ENCODE assay signal across 8 cellular contexts in genomic region chr13:25249001-25249543, GRCh38. TPM values are rescaled to one million over a fixed set of nuclear protein-coding genes. Genes with fewer than 3 reads are reported as not detected.
DNase-seq lines count a peak whose midpoint lies in the region; FAIRE-seq and TF ChIP-seq lines count a peak whose summit lies in the region.

No MANE protein-coding gene starts in this region.

- H3K27ac ChIP-seq in neural progenitor cell, result no peak overlapping the region
- H3K27ac ChIP-seq in PC-9, result no peak overlapping the region

- FAIRE-seq in GM19239 (lab: Jason Lieb, UNC), result peak; percentile 85

- H3K9me3 Mint-ChIP-seq in neural progenitor cell, result no peaks in the 10 kb centered on the region

- no peak overlapping the region for H3K4me2 ChIP-seq in neural progenitor cell
- H3K4me2 ChIP-seq in PC-9, result no peak overlapping the region

- peaks cover 2% of the 10 kb centered on the region for H3K4me1 Mint-ChIP-seq in neural progenitor cell

- CTCF ChIA-PET in PC-9 (lab: Charles Lee), result no interaction called here

- H3K27me3 ChIP-seq in neural progenitor cell (no peaks in the 10 kb centered on the region), PC-9 (ENCODE audit: insufficient read depth, low read depth) (no peaks in the 10 kb centered on the region)

- H3K27ac Mint-ChIP-seq in neural progenitor cell, result no peak overlapping the region

- no peak overlapping the region for H3K9ac ChIP-seq in neural progenitor cell

- H4K20me1 ChIP-seq in neural progenitor cell (ENCODE audit: low read depth) (no peaks in the 10 kb centered on the region), PC-9 (ENCODE audit: insufficient read depth) (no peaks in the 10 kb centered on the region)

- peaks cover 14% of the 10 kb centered on the region for H3K36me3 Mint-ChIP-seq in neural progenitor cell

- H3F3A ChIP-seq in neural progenitor cell (ENCODE audit: low read depth) (no peaks in the 10 kb centered on the region), PC-9 (ENCODE audit: insufficient read depth, low read depth) (no peaks in the 10 kb centered on the region)

- H2AFZ ChIP-seq in neural progenitor cell (replicated peaks), result no peak overlapping the region
- H2AFZ ChIP-seq in PC-9, result no peak overlapping the region

- H3K36me3 ChIP-seq in neural progenitor cell (peaks cover 4% of the 10 kb centered on the region), PC-9 (ENCODE audit: low read depth) (no peaks in the 10 kb centered on the region; the same call in 1 of the 2 replicates)

- H3K9me2 ChIP-seq in PC-9 (ENCODE audit: insufficient read depth), result no peaks in the 10 kb centered on the region

- no peak overlapping the region for H3K4me3 Mint-ChIP-seq in neural progenitor cell

- BruUV-seq in PC-9 (replicated peaks; lab: Mats Ljungman, UMichigan), result no TSS peak

- H3K27me3 Mint-ChIP-seq in neural progenitor cell (ENCODE audit: insufficient read depth, low read depth), result peaks cover 2% of the 10 kb centered on the region

- intact Hi-C loops in PC-9 (cut with micrococcal nuclease; ENCODE audit: unreplicated experiment), result no loop called here

- H3K9me3 ChIP-seq in neural progenitor cell (ENCODE audit: low read depth) (no peaks in the 10 kb centered on the region), PC-9 (ENCODE audit: insufficient read depth, low read depth) (no peaks in the 10 kb centered on the region)

- DNase-seq in Ammon's horn (ENCODE audit: low spot score) (peak; percentile 85), GM19239 (ENCODE audit: insufficient read length, low spot score) (no peak), NAMALWA (ENCODE audit: low spot score) (peak; percentile 61), cardiac fibroblast (ENCODE audit: low read depth in 2 of 2) (peak; percentile 41 to 56), neural progenitor cell (ENCODE audit: low spot score) (peak; percentile 53), GF-D8 (lab: John Stamatoyannopoulos, UW) (no peak), NCI-H128 (lab: John Stamatoyannopoulos, UW; ENCODE audit: unreplicated experiment) (no peak), PC-9 (no peak)

- H3K4me3 ChIP-seq in cardiac fibroblast (replicated peaks in 1 of 2; ENCODE audit: low read depth in 2 of 2, low read length in 2 of 2) (no peak overlapping the region), neural progenitor cell (no peak overlapping the region), PC-9 (no peak overlapping the region)

- TF ChIP-seq CTCF in cardiac fibroblast (IDR thresholded peaks at IDR 0.05; ENCODE audit: low read depth, low read length), result peak; percentile 40
- TF ChIP-seq CTCF in neural progenitor cell (IDR thresholded peaks at IDR 0.05), result peak; percentile 62
- no peak; the same call in 1 of the 2 replicates for TF ChIP-seq CTCF in PC-9 (conservative IDR thresholded peaks at IDR 0.05)

- POLR2A ChIA-PET in PC-9 (lab: Charles Lee; ENCODE audit: unreplicated experiment), result no interaction called here

- H3K4me1 ChIP-seq in neural progenitor cell (no peaks in the 10 kb centered on the region), PC-9 (replicated peaks; ENCODE audit: insufficient read depth) (no peaks in the 10 kb centered on the region)

- no peaks in the 10 kb centered on the region for H3K79me2 ChIP-seq in neural progenitor cell (ENCODE audit: low read depth)
- H3K79me2 ChIP-seq in PC-9 (ENCODE audit: low read depth), result no peaks in the 10 kb centered on the region

RNA-seq across cellular contexts. Expression of gene MTMR6, which starts 38.2 kb away (rescaled TPM):
- total RNA-seq in neural progenitor cell (ENCODE audit: low replicate concordance), result 14.2 and 19.1 TPM in 2 replicates
- total RNA-seq in PC-9 (2021), result 7.7 and 10.8 TPM in 2 replicates

RNA-seq across cellular contexts. Expression of gene NUP58, which starts 52.4 kb away (rescaled TPM):
- 109 and 138 TPM in 2 replicates for total RNA-seq in neural progenitor cell (ENCODE audit: low replicate concordance)
- total RNA-seq in PC-9 (2021), result 50.6 and 55.1 TPM in 2 replicates

Comparison
In these comparisons a context has a peak if more than half of its experiments do, and no peak if none do; other contexts are left out.
1. DNase-seq: peak in Ammon's horn (single experiment), NAMALWA (single experiment), cardiac fibroblast (2 of 2) and neural progenitor cell (single experiment); none in GM19239 (single experiment), GF-D8 (single experiment), NCI-H128 (single experiment) and PC-9 (0 of 2).